ENCODE assay signal across 5 cellular contexts in genomic region chr18:49523580-49524093, GRCh38. TPM values are rescaled to one million over a fixed set of nuclear protein-coding genes. Genes with fewer than 3 reads are reported as not detected.
"Had no signal": no experiment of that assay in that cellular context is flagged by ENCODE, and none has a peak within 500 bp of the region (broad histone marks: within the 10 kb centered on the region; RNA-seq: fewer than 3 reads in every experiment).

No MANE protein-coding gene starts in this region.

RNA-seq across cellular contexts. Expression of gene LIPG, which starts 38.2 kb away (rescaled TPM):
- total RNA-seq: left ventricle myocardium inferior; left ventricle myocardium superior; mononuclear cell; naive thymus-derived CD4-positive, alpha-beta T cell had no signal
- polyA plus RNA-seq: immature natural killer cell; naive thymus-derived CD4-positive, alpha-beta T cell had no signal
